ENCODE assay signal across 20 cellular contexts in the genomic region with DNA sequence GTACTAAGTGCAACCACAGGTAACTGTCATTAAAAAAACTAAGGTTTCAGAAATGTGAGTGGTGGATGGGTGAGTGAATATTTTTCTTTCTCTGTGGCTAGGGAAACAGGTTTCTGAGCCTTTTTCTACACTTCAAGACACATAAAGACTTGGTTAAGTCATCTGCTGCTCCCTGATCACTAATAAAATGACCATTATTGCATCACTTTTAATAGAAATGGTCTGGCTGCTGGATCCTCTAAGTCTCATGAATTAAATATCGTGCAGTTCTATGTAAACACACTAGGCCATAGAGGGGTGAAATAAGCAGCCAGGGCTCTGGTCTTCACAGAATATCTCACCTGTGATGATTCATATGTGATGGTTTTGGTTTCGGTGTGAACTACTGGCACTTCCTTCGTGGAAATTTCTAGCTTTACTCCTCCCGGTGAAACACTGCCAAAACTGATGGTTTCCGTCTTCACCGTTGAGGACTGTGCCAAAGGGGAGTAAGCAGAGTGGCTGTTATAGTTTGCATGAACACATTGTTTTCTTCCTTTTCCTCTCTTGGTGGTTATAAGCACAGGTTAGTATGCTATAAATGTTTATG.
A peak's percentile ranks its signal among the peaks of the same experiment; 100 is the strongest.
DNase-seq lines count a peak whose midpoint lies in the region; ATAC-seq, FAIRE-seq and TF ChIP-seq lines count a peak whose summit lies in the region.
"Had no signal": no experiment of that assay in that cellular context is flagged by ENCODE, and none has a peak within 500 bp of the region (broad histone marks: within the 10 kb centered on the region; RNA-seq: fewer than 3 reads in every experiment).

No MANE protein-coding gene starts in this region.

- no peak overlapping the region for H3K27ac ChIP-seq in K562 (ENCODE audit: extremely low read depth, low read depth, low read length)
- H3K27ac ChIP-seq: BLaER1 treated with 17β-estradiol and CSF1 and Interleukin-3, amounts not matched to agents 10 nM and 100 nM; PC-9 had no signal

- H4K20me1 ChIP-seq in K562 (replicated peaks; ENCODE audit: control insufficient read depth, insufficient read depth, low read length) = no peaks in the 10 kb centered on the region
- H4K20me1 ChIP-seq: BLaER1 treated with 17β-estradiol and CSF1 and Interleukin-3, amounts not matched to agents 10 nM and 100 nM had no signal

- BruUV-seq in K562 (replicated peaks; lab: Mats Ljungman, UMichigan) = no TSS peak
- BruUV-seq in Calu3 (replicated peaks; lab: Mats Ljungman, UMichigan) = no TSS peak

- DNase-seq in activated CD4-positive, alpha-beta T cell treated with anti-CD3 and anti-CD28 coated beads, Interleukin-2, amount 10 ng/mL, durations not matched to agents 24 days and 14 days = peak; percentile 58
- DNase-seq in activated CD4-positive, alpha-beta T cell treated with anti-CD3 and anti-CD28 coated beads, Interleukin-2, amount 50 U/mL, for 48 hours = no peak
- DNase-seq in K562 (ENCODE audit: extremely low read depth in 1 of 4, low spot score in 3 of 4) (no peak), A172 (ENCODE audit: low spot score) (no peak), Calu3 (no peak)
- DNase-seq: GF-D8, H7, KBM-7, NCI-H1048, NCI-H1436 treated with DMSO at 0.1 percent for 48 hours, NCI-H2029 treated with DMSO at 0.1 percent for 48 hours, NCI-H748 treated with DMSO at 0.1 percent for 48 hours, PC-9 had no signal

- no peak overlapping the region for H3K4me2 ChIP-seq in K562 (ENCODE audit: insufficient read depth, low read length)
- H3K4me2 ChIP-seq: BLaER1 treated with 17β-estradiol and CSF1 and Interleukin-3, amounts not matched to agents 10 nM and 100 nM; PC-9 had no signal

- TF ChIP-seq CTCF in K562 (IDR thresholded peaks at IDR 0.05 in 2 of 3, conservative IDR thresholded peaks at IDR 0.05 in 1 of 3; ENCODE audit: insufficient read depth in 2 of 3, low read depth in 1 of 3, low read length in 3 of 3) (no peak), Calu3 (IDR thresholded peaks at IDR 0.05; ENCODE audit: unreplicated experiment) (no peak)

- H3K4me1 ChIP-seq in K562 (replicated peaks in 1 of 2; ENCODE audit: control insufficient read depth in 2 of 2, insufficient read depth in 2 of 2, low read length in 2 of 2) = no peaks in the 10 kb centered on the region

- peaks cover 6% of the 10 kb centered on the region for H3K4me1 Mint-ChIP-seq in activated CD4-positive, alpha-beta T cell treated with anti-CD3 and anti-CD28 coated beads, Interleukin-2, amount 10 ng/mL, durations not matched to agents 24 days and 14 days
- no peaks in the 10 kb centered on the region for H3K4me1 Mint-ChIP-seq in Calu3 (ENCODE audit: low read depth, unreplicated experiment)

- FAIRE-seq in K562 (lab: Jason Lieb, UNC) = no peak
- FAIRE-seq: A204.1, GM12891, GM19239 had no signal

- H2AFZ ChIP-seq in K562 (ENCODE audit: low read depth, low read length) = no peak overlapping the region
- H2AFZ ChIP-seq: PC-9 had no signal

- no peaks in the 10 kb centered on the region for H3K9me3 Mint-ChIP-seq in activated CD4-positive, alpha-beta T cell treated with anti-CD3 and anti-CD28 coated beads, Interleukin-2, amount 10 ng/mL, durations not matched to agents 24 days and 14 days
- H3K9me3 Mint-ChIP-seq in Calu3 (ENCODE audit: low read depth, unreplicated experiment) = peaks cover 5% of the 10 kb centered on the region

- H3K27me3 Mint-ChIP-seq in activated CD4-positive, alpha-beta T cell treated with anti-CD3 and anti-CD28 coated beads, Interleukin-2, amount 10 ng/mL, durations not matched to agents 24 days and 14 days = peaks cover 2% of the 10 kb centered on the region
- peaks cover 11% of the 10 kb centered on the region for H3K27me3 Mint-ChIP-seq in Calu3 (ENCODE audit: unreplicated experiment)

- H3K9me3 ChIP-seq in K562 (replicated peaks; ENCODE audit: control insufficient read depth, insufficient read depth, low read depth, low read length) = no peaks in the 10 kb centered on the region

- WGBS in K562 (ENCODE audit: insufficient coverage, low coverage, missing lambda C conversion rate) = 3% methylated on average over 6 of the region's 6 CpGs

- H3K4me3 Mint-ChIP-seq in activated CD4-positive, alpha-beta T cell treated with anti-CD3 and anti-CD28 coated beads, Interleukin-2, amount 10 ng/mL, durations not matched to agents 24 days and 14 days = no peak overlapping the region
- no peak overlapping the region for H3K4me3 Mint-ChIP-seq in Calu3 (ENCODE audit: low read depth, unreplicated experiment)

- ATAC-seq in GM18867 (IDR thresholded peaks at IDR 0.05; ENCODE audit: unreplicated experiment) (peak; percentile 86), HG03565 (IDR thresholded peaks at IDR 0.05; ENCODE audit: unreplicated experiment) (peak; percentile 69), K562 (no peak), HG02870 (IDR thresholded peaks at IDR 0.05; ENCODE audit: unreplicated experiment) (no peak)

- no peaks in the 10 kb centered on the region for H3K27me3 ChIP-seq in K562 (ENCODE audit: control insufficient read depth in 2 of 2, insufficient read depth in 2 of 2, low read length in 2 of 2)
- H3K27me3 ChIP-seq: BLaER1 treated with 17β-estradiol and CSF1 and Interleukin-3, amounts not matched to agents 10 nM and 100 nM had no signal

- no peak overlapping the region for H3K27ac Mint-ChIP-seq in activated CD4-positive, alpha-beta T cell treated with anti-CD3 and anti-CD28 coated beads, Interleukin-2, amount 10 ng/mL, durations not matched to agents 24 days and 14 days
- H3K27ac Mint-ChIP-seq in Calu3 (ENCODE audit: unreplicated experiment) = no peak overlapping the region

- TF ChIP-seq RAD21 in K562 (CRISPR knock-in tag; conservative IDR thresholded peaks at IDR 0.05 in 1 of 2, IDR thresholded peaks at IDR 0.05 in 1 of 2) = no peak

- CTCF ChIA-PET in K562 (lab: Yijun Ruan, JAX; ENCODE audit: low intra/inter-chr PET ratio) (no interaction called here), Calu3 (lab: Charles Lee) (no interaction called here)

- no peaks in the 10 kb centered on the region for H3K36me3 ChIP-seq in K562 (ENCODE audit: control insufficient read depth, insufficient read depth, low read length)

- no peaks in the 10 kb centered on the region for H3K9me1 ChIP-seq in K562 (ENCODE audit: control insufficient read depth, insufficient read depth, low read length)

- in situ Hi-C loops in K562 (cut with MboI) = no loop called here

- no peak for TF ChIP-seq EP300 in K562 (IDR thresholded peaks at IDR 0.05; ENCODE audit: low read length)

- POLR2A ChIA-PET in K562 (lab: Yijun Ruan, JAX) = no interaction called here

- TF ChIP-seq POLR2A in K562 (conservative IDR thresholded peaks at IDR 0.05) = no peak

- no peak overlapping the region for H3K4me3 ChIP-seq in K562
- H3K4me3 ChIP-seq: BLaER1 treated with 17β-estradiol and CSF1 and Interleukin-3, amounts not matched to agents 10 nM and 100 nM; PC-9 had no signal

- intact Hi-C loops in activated CD4-positive, alpha-beta T cell treated with anti-CD3 and anti-CD28 coated beads, Interleukin-2, amount 10 ng/mL, durations not matched to agents 24 days and 14 days (cut with micrococcal nuclease) = no loop called here
- intact Hi-C loops in K562 (cut with micrococcal nuclease) = no loop called here
- intact Hi-C loops in Calu3 (cut with micrococcal nuclease; ENCODE audit: unreplicated experiment) = no loop called here

- no peaks in the 10 kb centered on the region for H3K79me2 ChIP-seq in K562 (ENCODE audit: control insufficient read depth, insufficient read depth, low read length)

- H3K36me3 Mint-ChIP-seq in activated CD4-positive, alpha-beta T cell treated with anti-CD3 and anti-CD28 coated beads, Interleukin-2, amount 10 ng/mL, durations not matched to agents 24 days and 14 days (ENCODE audit: low read depth) = no peaks in the 10 kb centered on the region
- no peaks in the 10 kb centered on the region for H3K36me3 Mint-ChIP-seq in Calu3 (ENCODE audit: insufficient read depth, unreplicated experiment)

- H3K9ac ChIP-seq in K562 (ENCODE audit: insufficient read depth in 1 of 2, low read depth in 2 of 2, low read length in 2 of 2) = no peak overlapping the region
- H3K9ac ChIP-seq: BLaER1 treated with 17β-estradiol and CSF1 and Interleukin-3, amounts not matched to agents 10 nM and 100 nM had no signal

TF ChIP-seq in K562, 482 proteins besides CTCF, POLR2A, EP300 and RAD21:
- no peak for TF ChIP-seq DDX20 (tag; IDR thresholded peaks at IDR 0.05; ENCODE audit: low read depth)
- TF ChIP-seq CEBPG (CRISPR knock-in tag; IDR thresholded peaks at IDR 0.05) = no peak
- peak; percentile 21 to 70; a peak in 3 of 4 replicates for TF ChIP-seq CEBPG (tag; conservative IDR thresholded peaks at IDR 0.05 in 1 of 2, IDR thresholded peaks at IDR 0.05 in 1 of 2)
TF ChIP-seq in K562: peak in this region for 1.

Comparison
In these comparisons a context has a peak if more than half of its experiments do, and no peak if none do; other contexts are left out.
1. ATAC-seq: peak in GM18867 (single experiment) and HG03565 (single experiment); none in K562 (single experiment) and HG02870 (single experiment).